Comparison of ENCODE assay signal across 8 cellular contexts in the genomic region with DNA sequence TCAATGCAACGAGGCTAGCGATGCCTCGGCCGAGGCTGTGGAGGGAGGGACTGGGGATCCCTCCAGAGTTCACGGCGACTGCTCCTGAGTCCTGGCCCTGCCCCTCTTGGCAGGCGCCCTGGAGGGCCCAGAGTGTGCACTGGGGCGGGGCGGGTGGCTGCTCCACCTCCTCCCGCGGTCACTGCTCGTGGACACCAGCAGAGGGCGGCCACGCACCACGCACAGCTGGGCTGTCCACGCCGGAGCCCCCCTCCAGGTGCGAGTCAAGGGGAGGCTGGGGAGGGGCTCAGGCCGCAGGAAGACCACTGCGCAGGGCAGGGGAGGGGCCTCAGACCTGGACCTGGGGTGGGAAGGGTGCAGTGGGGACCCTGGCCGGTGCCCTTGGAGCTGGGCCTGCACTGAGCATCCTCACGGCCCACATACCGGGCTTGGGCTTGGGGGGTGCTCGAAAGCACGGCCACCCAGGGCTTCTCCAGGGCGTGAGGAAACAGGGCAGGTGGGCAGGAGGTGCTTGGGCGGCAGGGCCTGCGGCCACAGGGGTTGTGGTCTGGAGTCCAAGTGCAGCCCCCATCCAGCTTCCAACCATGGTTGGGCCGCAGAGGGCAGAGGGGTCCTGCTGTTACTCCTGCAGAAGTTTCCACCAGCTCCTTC. TPM values are rescaled to one million over a fixed set of nuclear protein-coding genes. Genes with fewer than 3 reads are reported as not detected.
DNase-seq lines count a peak whose midpoint lies in the region; ATAC-seq and TF ChIP-seq lines count a peak whose summit lies in the region.

No MANE protein-coding gene starts in this region.

- in situ Hi-C loops in HAP-1 (cut with MboI; ENCODE audit: low sequenced_read_pairs), result no loop called here

- H3K27ac ChIP-seq in esophagus squamous epithelium, result no peak overlapping the region

- ATAC-seq in GM21528 (IDR thresholded peaks at IDR 0.05; ENCODE audit: low FRiP score, unreplicated experiment) (no peak), HG02981 (IDR thresholded peaks at IDR 0.05; ENCODE audit: unreplicated experiment) (no peak)

- H3K4me3 ChIP-seq in HAP-1, result no peak overlapping the region
- H3K4me3 ChIP-seq in esophagus squamous epithelium, result no peak overlapping the region

- H3K4me1 ChIP-seq in HAP-1 (no peaks in the 10 kb centered on the region), esophagus squamous epithelium (peaks cover 0 to 5% (median 0%) of the 10 kb centered on the region in 3 donors)

- WGBS in esophagus squamous epithelium, 2 donors, result 50 to 59% methylated on average over 2 to 5 of the region's 29 CpGs

- peaks cover 6% of the 10 kb centered on the region for H3K27me3 ChIP-seq in HAP-1 (ENCODE audit: low read depth)
- H3K27me3 ChIP-seq in esophagus squamous epithelium, result peaks cover 0 to 82% (median 0%) of the 10 kb centered on the region in 4 donors

- H3K36me3 ChIP-seq in HAP-1 (replicated peaks) (no peaks in the 10 kb centered on the region), esophagus squamous epithelium (no peaks in the 10 kb centered on the region)

- H3K9me3 ChIP-seq in HAP-1, result no peaks in the 10 kb centered on the region
- peaks cover 0 to 4% (median 0%) of the 10 kb centered on the region in 3 donors for H3K9me3 ChIP-seq in esophagus squamous epithelium

- TF ChIP-seq CTCF in esophagus squamous epithelium (IDR thresholded peaks at IDR 0.05), result peak in 5 of 6 experiments; percentile 36 to 65 (median 45)

- no peak for TF ChIP-seq POLR2A in esophagus squamous epithelium (IDR thresholded peaks at IDR 0.05)

- intact Hi-C loops in esophagus squamous epithelium (cut with DNase I), result no loop called here

- DNase-seq in Ammon's horn (ENCODE audit: low spot score), result peak; percentile 60
- peak; percentile 11 to 67 for DNase-seq in HAP-1 (ENCODE audit: low spot score in 2 of 2)
- peak; percentile 9 to 43 for DNase-seq in activated CD4-positive, alpha-beta T cell treated with anti-CD3 and anti-CD28 coated beads for 24 hours (ENCODE audit: low read depth in 2 of 2)
- DNase-seq in esophagus squamous epithelium (lab: John Stamatoyannopoulos, UW), result no peak
- DNase-seq in stimulated activated CD4-positive, alpha-beta T cell treated with anti-CD3 and anti-CD28 coated beads, Interleukin-12 subunit alpha, Interleukin-12 subunit beta, amount 100 ng/mL, for 24 hours (ENCODE audit: low read depth in 2 of 2), result peak; percentile 18 to 32
- no peak for DNase-seq in SHP77 treated with DMSO at 0.1 percent for 48 hours (lab: John Stamatoyannopoulos, UW)

RNA-seq across cellular contexts. Expression of a gene that starts 20.6 kb away (rescaled TPM):
- total RNA-seq in esophagus squamous epithelium, result under 1 TPM in 3 of 4 donors, not detected in 1; 0.04 to 0.19 (median 0.15) TPM

Comparison
In these comparisons a context has a peak if more than half of its experiments do, and no peak if none do; other contexts are left out.
1. DNase-seq: peak in Ammon's horn (single experiment), HAP-1 (2 of 2), activated CD4-positive, alpha-beta T cell treated with anti-CD3 and anti-CD28 coated beads for 24 hours (2 of 2) and stimulated activated CD4-positive, alpha-beta T cell treated with anti-CD3 and anti-CD28 coated beads, Interleukin-12 subunit alpha, Interleukin-12 subunit beta, amount 100 ng/mL, for 24 hours (2 of 2); none in esophagus squamous epithelium (single experiment) and SHP77 treated with DMSO at 0.1 percent for 48 hours (single experiment).